ENCODE assay signal across 8 cellular contexts in the genomic region with DNA sequence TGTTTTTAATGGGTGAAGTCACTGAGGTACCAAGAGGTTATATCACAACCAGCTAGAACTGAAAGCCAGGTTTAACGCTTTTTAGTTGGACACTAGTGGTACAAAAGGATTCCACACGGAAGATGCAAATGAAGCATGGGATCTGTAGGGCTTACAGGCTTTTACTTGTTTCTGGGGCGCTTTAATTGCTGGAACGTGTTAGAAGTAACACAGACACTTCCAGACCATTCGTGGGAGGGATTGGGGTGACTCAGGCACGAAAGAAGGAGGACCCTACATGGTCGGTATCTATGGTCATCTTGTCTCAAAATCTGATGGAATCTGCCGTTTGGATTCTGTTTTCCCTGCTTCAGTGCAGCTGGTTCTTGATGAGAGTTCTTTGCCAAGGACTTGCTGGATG. TPM values are rescaled to one million over a fixed set of nuclear protein-coding genes. Genes with fewer than 3 reads are reported as not detected.
DNase-seq lines count a peak whose midpoint lies in the region; ATAC-seq and TF ChIP-seq lines count a peak whose summit lies in the region.

No MANE protein-coding gene starts in this region.

- no peak overlapping the region for H3K27ac ChIP-seq in coronary artery

- H3K4me3 ChIP-seq in BJ (ENCODE audit: low read depth, low read length), result peak overlapping the region; percentile 100
- H3K4me3 ChIP-seq in LNCaP clone FGC (ENCODE audit: low read depth, low read length), result peak overlapping the region; percentile 65
- H3K4me3 ChIP-seq in coronary artery, result peak overlapping the region; percentile 98

- no peaks in the 10 kb centered on the region for H3K9me3 Mint-ChIP-seq in naive thymus-derived CD8-positive, alpha-beta T cell

- peak overlapping the region; percentile 23 to 91 (median 49) for H3K27ac Mint-ChIP-seq in naive thymus-derived CD8-positive, alpha-beta T cell

- H3K36me3 ChIP-seq in BJ (ENCODE audit: control insufficient read depth, insufficient read depth, low read length), result peaks cover 6% of the 10 kb centered on the region

- H3K4me3 Mint-ChIP-seq in naive thymus-derived CD8-positive, alpha-beta T cell, result peak overlapping the region; percentile 78 to 92 (median 84)

- no peaks in the 10 kb centered on the region; the same call in 1 of the 2 replicates for H3K27me3 ChIP-seq in BJ (ENCODE audit: control insufficient read depth, insufficient read depth, low read length)

- CTCF ChIA-PET in BJ (lab: Yijun Ruan, JAX), result interaction anchor here (0.6 to 2.5 kb wide), 10 partner anchors 8 to 133 kb away, joined by 3 to 13 read pairs (median 4); no protein-coding TSS in a partner anchor

- peaks cover 0 to 28% (median 6%) of the 10 kb centered on the region in 3 donors for H3K36me3 Mint-ChIP-seq in naive thymus-derived CD8-positive, alpha-beta T cell

- DNase-seq in BJ (ENCODE audit: low read depth) (no peak), LNCaP clone FGC (ENCODE audit: low read depth) (no peak), coronary artery (ENCODE audit: low spot score) (no peak), T1000 (lab: John Stamatoyannopoulos, UW) (no peak), D341Med (ENCODE audit: low spot score) (no peak), GM13977 (ENCODE audit: low spot score) (no peak)
- no peak for DNase-seq in naive thymus-derived CD8-positive, alpha-beta T cell

- TF ChIP-seq CTCF in BJ (IDR thresholded peaks at IDR 0.05; ENCODE audit: insufficient read depth, low read depth, low read length), result no peak
- TF ChIP-seq CTCF in LNCaP clone FGC (IDR thresholded peaks at IDR 0.05; ENCODE audit: control insufficient read depth, extremely low read depth, insufficient read depth), result no peak
- TF ChIP-seq CTCF in coronary artery (IDR thresholded peaks at IDR 0.05), result no peak
- no peak for TF ChIP-seq CTCF in GM13977 (IDR thresholded peaks at IDR 0.05; ENCODE audit: extremely low read depth, insufficient read depth, missing control alignments)

- no peak for ATAC-seq in naive thymus-derived CD8-positive, alpha-beta T cell
- ATAC-seq in HG03571 (IDR thresholded peaks at IDR 0.05; ENCODE audit: unreplicated experiment), result no peak

- H3K27me3 Mint-ChIP-seq in naive thymus-derived CD8-positive, alpha-beta T cell, result peaks cover 0 to 5% (median 0%) of the 10 kb centered on the region in 5 donors

- H3K4me1 Mint-ChIP-seq in naive thymus-derived CD8-positive, alpha-beta T cell, result peaks cover 24 to 33% (median 28%) of the 10 kb centered on the region in 4 donors

- POLR2A ChIA-PET in BJ (lab: Charles Lee), result no interaction called here
- POLR2A ChIA-PET in naive thymus-derived CD8-positive, alpha-beta T cell (lab: Charles Lee), result interaction anchor here (0.7 to 1.8 kb wide), 6 partner anchors 11 to 380 kb away, joined by 3 to 11 read pairs (median 4); partner anchors contain the start of genes DBNL and TMED4

- in situ Hi-C loops in GM13977 (cut with MboI; ENCODE audit: low pct_unique_long_range_greater_than_20kb, low sequenced_read_pairs, unreplicated experiment), result no loop called here

RNA-seq across cellular contexts. Expression of gene YKT6, which starts 1.0 kb away (rescaled TPM):
- polyA plus RNA-seq in BJ (2011; rRNA removed), result 132 and 160 TPM in 2 replicates
- 76.4 and 125 TPM in 2 replicates for polyA minus RNA-seq in BJ (2011; rRNA and poly(A)+ RNA removed)
- 10 to 100 TPM; 64.8 to 66.7 TPM for total RNA-seq in naive thymus-derived CD8-positive, alpha-beta T cell
- 10 to 100 TPM; 31.6 to 37.0 (median 34.2) TPM for polyA plus RNA-seq in naive thymus-derived CD8-positive, alpha-beta T cell

RNA-seq across cellular contexts. Expression of gene GCK, which starts 12.6 kb away (rescaled TPM):
- polyA plus RNA-seq in BJ (2011; rRNA removed), result 0.22 and 0.40 TPM in 2 replicates
- polyA minus RNA-seq in BJ (2011; rRNA and poly(A)+ RNA removed), result 0.19 TPM in 1 of 2 replicates, not detected in the other
- 1 to 10 TPM in 1 of 2 experiments, under 1 TPM in 1; 0.58 to 1.2 TPM for total RNA-seq in naive thymus-derived CD8-positive, alpha-beta T cell
- polyA plus RNA-seq in naive thymus-derived CD8-positive, alpha-beta T cell, result 1 to 10 TPM in 2 of 3 donors, under 1 TPM in 1; 0.62 to 4.8 (median 1.2) TPM
